27 cellular contexts compared by ENCODE assay signal in the genomic region with DNA sequence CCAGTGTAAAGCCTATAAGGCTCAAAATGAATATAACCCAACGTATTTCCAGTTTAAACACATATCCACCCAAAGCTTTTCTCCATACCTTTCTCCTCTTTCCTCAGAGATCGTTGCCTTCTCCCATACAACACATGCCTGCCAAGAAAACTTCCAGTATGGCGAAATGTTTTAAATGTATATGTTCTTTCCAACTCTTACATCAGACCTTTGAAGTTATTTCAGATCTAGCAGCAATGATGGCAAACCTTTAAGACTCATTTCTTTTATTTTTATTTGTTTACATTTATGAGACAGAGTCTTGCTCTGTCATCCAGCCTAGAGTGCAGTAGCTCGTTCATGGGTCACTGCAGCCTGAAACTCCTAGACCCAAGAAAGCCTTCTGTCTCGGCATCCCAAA.
"Had no signal": no experiment of that assay in that cellular context is flagged by ENCODE, and none has a peak within 500 bp of the region (broad histone marks: within the 10 kb centered on the region; RNA-seq: fewer than 3 reads in every experiment).

No MANE protein-coding gene starts in this region.

- H3K27ac Mint-ChIP-seq: effector memory CD8-positive, alpha-beta T cell; memory B cell; naive B cell; natural killer cell treated with Interleukin-12 subunit alpha and Interleukin-12 subunit beta and Interleukin-15 and Interleukin-18, amount 100 ng/mL, for 72 hours; progenitor cell of endocrine pancreas; stimulated activated effector memory CD8-positive, alpha-beta T cell treated with anti-CD3 and anti-CD28 coated beads, Interleukin-12 subunit alpha, Interleukin-12 subunit beta, amount 100 ng/mL, for 72 hours had no signal

- FAIRE-seq: kidney had no signal

- H3K27me3 ChIP-seq: esophagus muscularis mucosa, gastrocnemius medialis, hepatocyte, right lobe of liver, stomach, thyroid gland, vagina had no signal

- H3K4me3 Mint-ChIP-seq: effector memory CD8-positive, alpha-beta T cell; memory B cell; naive B cell; natural killer cell treated with Interleukin-12 subunit alpha and Interleukin-12 subunit beta and Interleukin-15 and Interleukin-18, amount 100 ng/mL, for 72 hours; neural crest cell; stimulated activated effector memory CD8-positive, alpha-beta T cell treated with anti-CD3 and anti-CD28 coated beads, Interleukin-12 subunit alpha, Interleukin-12 subunit beta, amount 100 ng/mL, for 72 hours had no signal

- H3K9me3 Mint-ChIP-seq: natural killer cell treated with Interleukin-12 subunit alpha and Interleukin-12 subunit beta and Interleukin-15 and Interleukin-18, amount 100 ng/mL, for 72 hours; neural crest cell had no signal

- DNase-seq: cortex of kidney; effector memory CD8-positive, alpha-beta T cell; foreskin fibroblast; gastrocnemius medialis; head of caudate nucleus; kidney; mucosa of descending colon; naive B cell; right lobe of liver; stimulated activated CD4-positive, alpha-beta T cell treated with anti-CD3 and anti-CD28 coated beads, Interleukin-2, amount 100 ng/mL, for 24 hours; stimulated activated CD4-positive, alpha-beta T cell treated with anti-CD3 and anti-CD28 coated beads, Interleukin-4, amount 100 ng/mL, for 24 hours; stimulated activated naive CD4-positive, alpha-beta T cell treated with Interleukin-2 at 50 U/mL for 16 hours; stomach; thyroid gland; trophoblast cell had no signal

- H3K4me1 Mint-ChIP-seq: memory B cell; naive B cell; stimulated activated effector memory CD8-positive, alpha-beta T cell treated with anti-CD3 and anti-CD28 coated beads, Interleukin-12 subunit alpha, Interleukin-12 subunit beta, amount 100 ng/mL, for 72 hours had no signal

- H3K4me3 ChIP-seq: esophagus muscularis mucosa, gastrocnemius medialis, hepatocyte, lung, mucosa of descending colon, right lobe of liver, stomach, thyroid gland, vagina had no signal

- ATAC-seq: effector memory CD8-positive, alpha-beta T cell; gastrocnemius medialis; left lobe of liver; mucosa of descending colon; natural killer cell treated with Interleukin-12 subunit alpha and Interleukin-12 subunit beta and Interleukin-15 and Interleukin-18, amount 100 ng/mL, for 72 hours; right lobe of liver; stimulated activated effector memory CD8-positive, alpha-beta T cell treated with anti-CD3 and anti-CD28 coated beads, Interleukin-12 subunit alpha, Interleukin-12 subunit beta, amount 100 ng/mL, for 72 hours had no signal

- H3K36me3 Mint-ChIP-seq: memory B cell; naive B cell; natural killer cell treated with Interleukin-12 subunit alpha and Interleukin-12 subunit beta and Interleukin-15 and Interleukin-18, amount 100 ng/mL, for 72 hours; stimulated activated effector memory CD8-positive, alpha-beta T cell treated with anti-CD3 and anti-CD28 coated beads, Interleukin-12 subunit alpha, Interleukin-12 subunit beta, amount 100 ng/mL, for 72 hours had no signal

- H3K36me3 ChIP-seq: esophagus muscularis mucosa, gastrocnemius medialis, right lobe of liver, stomach, thyroid gland, vagina had no signal

- H3K27me3 Mint-ChIP-seq: effector memory CD8-positive, alpha-beta T cell; memory B cell; naive B cell; natural killer cell treated with Interleukin-12 subunit alpha and Interleukin-12 subunit beta and Interleukin-15 and Interleukin-18, amount 100 ng/mL, for 72 hours; progenitor cell of endocrine pancreas had no signal

- H3K4me1 ChIP-seq: parathyroid adenoma, thyroid gland, vagina had no signal

- H3K9me3 ChIP-seq: esophagus muscularis mucosa, gastrocnemius medialis, mucosa of descending colon, right lobe of liver, stomach, thyroid gland, vagina had no signal

- H3K27ac ChIP-seq: epithelial cell of prostate, esophagus muscularis mucosa, gastrocnemius medialis, hepatocyte, parathyroid adenoma, right lobe of liver, stomach, thyroid gland, vagina had no signal
